ENCODE assay signal across 18 cellular contexts in the genomic region with DNA sequence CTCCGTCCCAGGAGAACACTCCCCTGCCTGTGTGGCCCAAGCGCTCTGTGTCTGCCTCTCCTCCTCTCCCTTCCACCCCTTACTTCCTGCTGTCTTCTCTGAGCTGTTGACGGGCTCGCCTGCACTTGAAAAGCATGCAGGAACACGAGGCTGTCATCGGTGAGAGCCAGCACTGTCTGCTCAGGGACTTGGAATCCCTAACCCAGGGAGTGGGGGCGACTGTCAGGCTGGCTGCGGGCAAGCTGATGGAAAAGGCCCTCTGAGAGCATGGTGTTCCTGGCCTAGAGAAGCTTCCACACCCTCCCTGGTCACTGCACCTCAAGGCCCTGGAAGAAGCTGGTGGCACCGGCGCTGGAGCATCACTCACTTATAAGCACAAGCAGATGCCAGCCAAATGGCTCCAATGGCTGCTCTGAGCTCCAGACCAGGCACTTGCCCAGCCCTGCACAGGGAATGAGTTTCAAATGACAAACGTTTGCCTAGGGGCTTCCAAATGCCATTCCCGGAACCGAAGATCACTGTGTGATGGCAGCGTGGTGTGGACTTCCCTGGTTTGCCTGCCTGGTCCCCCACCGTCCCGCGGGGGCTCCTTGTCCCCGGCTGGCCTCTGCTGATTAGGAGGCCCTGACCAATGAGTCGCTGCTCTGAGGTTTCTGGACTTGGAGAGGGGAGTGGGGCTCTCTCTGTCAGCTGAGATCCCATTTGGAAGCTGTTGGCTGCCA. TPM values are rescaled to one million over a fixed set of nuclear protein-coding genes. Genes with fewer than 3 reads are reported as not detected.
DNase-seq lines count a peak whose midpoint lies in the region; ATAC-seq and TF ChIP-seq lines count a peak whose summit lies in the region.
"Had no signal": no experiment of that assay in that cellular context is flagged by ENCODE, and none has a peak within 500 bp of the region (broad histone marks: within the 10 kb centered on the region; RNA-seq: fewer than 3 reads in every experiment).

No MANE protein-coding gene starts in this region.

- DNase-seq in AG10803 (ENCODE audit: low read depth) (peak; percentile 45), HFFc6 (no peak), epithelial cell of esophagus (ENCODE audit: low read depth) (peak; percentile 2), nephron progenitor cell (no peak), NOMO-1 treated with dmso at 0.1 percent for 144 hours (lab: John Stamatoyannopoulos, UW; ENCODE audit: unreplicated experiment) (no peak), H7 (no peak), mucosa of gallbladder (ENCODE audit: low spot score) (no peak)
- DNase-seq: activated CD8-positive, alpha-beta T cell treated with anti-CD3 and anti-CD28 coated beads for 36 hours; cerebellar nuclear complex; NCI-H2029; NCI-H526 treated with DMSO at 0.1 percent for 48 hours; right lobe of liver; stimulated activated CD4-positive, alpha-beta T cell treated with anti-CD3 and anti-CD28 coated beads, Interleukin-4, amount 100 ng/mL, for 4 hours; testis had no signal

- H3K4me3 Mint-ChIP-seq in HFFc6 (peak overlapping the region; percentile 38), nephron progenitor cell (peak overlapping the region; percentile 14)
- H3K4me3 Mint-ChIP-seq: activated CD8-positive, alpha-beta T cell treated with anti-CD3 and anti-CD28 coated beads for 36 hours; mesothelial cell of epicardium had no signal

- no peaks in the 10 kb centered on the region for H3K27me3 ChIP-seq in H7 (ENCODE audit: control insufficient read depth, insufficient read depth, low read length)
- H3K27me3 ChIP-seq: right lobe of liver, testis had no signal

- no peaks in the 10 kb centered on the region for H3K36me3 Mint-ChIP-seq in HFFc6 (ENCODE audit: low read depth)
- H3K36me3 Mint-ChIP-seq in nephron progenitor cell (ENCODE audit: low read depth) = no peaks in the 10 kb centered on the region
- H3K36me3 Mint-ChIP-seq: mesothelial cell of epicardium had no signal

- H3K36me3 ChIP-seq in H7 (replicated peaks; ENCODE audit: control insufficient read depth, insufficient read depth, low read length) = no peaks in the 10 kb centered on the region
- H3K36me3 ChIP-seq: right lobe of liver had no signal

- ATAC-seq in GM21723 (IDR thresholded peaks at IDR 0.05; ENCODE audit: unreplicated experiment) = no peak
- ATAC-seq: HCT116, right lobe of liver had no signal

- H3K4me3 ChIP-seq in AG10803 (ENCODE audit: low read length) = no peak overlapping the region; the same call in 1 of the 2 replicates
- H3K4me3 ChIP-seq in epithelial cell of esophagus (ENCODE audit: low read length) = no peak overlapping the region
- no peak overlapping the region for H3K4me3 ChIP-seq in H7 (ENCODE audit: insufficient read depth, low read depth, low read length)
- H3K4me3 ChIP-seq: right lobe of liver, testis had no signal

- H3K9me3 Mint-ChIP-seq in HFFc6 (no peaks in the 10 kb centered on the region), nephron progenitor cell (no peaks in the 10 kb centered on the region)
- H3K9me3 Mint-ChIP-seq: activated CD8-positive, alpha-beta T cell treated with anti-CD3 and anti-CD28 coated beads for 36 hours; mesothelial cell of epicardium had no signal

- no peaks in the 10 kb centered on the region for H3K27me3 Mint-ChIP-seq in HFFc6 (ENCODE audit: insufficient read depth)
- H3K27me3 Mint-ChIP-seq in nephron progenitor cell (ENCODE audit: low read depth, poor library complexity) = peaks cover 12% of the 10 kb centered on the region
- H3K27me3 Mint-ChIP-seq: activated CD8-positive, alpha-beta T cell treated with anti-CD3 and anti-CD28 coated beads for 36 hours had no signal

- H3K4me1 Mint-ChIP-seq in HFFc6 (ENCODE audit: low read depth) (peaks cover 69% of the 10 kb centered on the region), nephron progenitor cell (peaks cover 6% of the 10 kb centered on the region)
- H3K4me1 Mint-ChIP-seq: mesothelial cell of epicardium had no signal

- H3K27ac Mint-ChIP-seq in HFFc6 = peak overlapping the region; percentile 97
- peak overlapping the region; percentile 33 for H3K27ac Mint-ChIP-seq in nephron progenitor cell
- H3K27ac Mint-ChIP-seq: activated CD8-positive, alpha-beta T cell treated with anti-CD3 and anti-CD28 coated beads for 36 hours; mesothelial cell of epicardium had no signal

- TF ChIP-seq CTCF in AG10803 (conservative IDR thresholded peaks at IDR 0.05; ENCODE audit: low read length) (no peak), HFFc6 (IDR thresholded peaks at IDR 0.05) (no peak), epithelial cell of esophagus (IDR thresholded peaks at IDR 0.05; ENCODE audit: insufficient read depth, low read depth, low read length, missing control alignments) (no peak), nephron progenitor cell (IDR thresholded peaks at IDR 0.05) (no peak)

RNA-seq across cellular contexts. Expression of a gene that starts 56.7 kb away (rescaled TPM):
- under 1 TPM in 4 of 6 experiments, not detected in 2; 0.14 to 0.39 (median 0.21) TPM for total RNA-seq in HFFc6 (2021; fragmentation: NEBNext Ultra II Directional; extraction: Animal tissue kit (Norgen Biotek cat#: 25700))
- 0.76 and 1.4 TPM in 2 replicates for total RNA-seq in H7 (2014; rRNA removed; shearing (Covaris generic))
- 1.8 TPM for total RNA-seq in mucosa of gallbladder
- total RNA-seq: activated CD8-positive, alpha-beta T cell treated with anti-CD3 and anti-CD28 coated beads for 36 hours; PC-3 had no signal

Comparison
In these comparisons a context has a peak if more than half of its experiments do, and no peak if none do; other contexts are left out.
1. DNase-seq: peak in AG10803 (single experiment) and epithelial cell of esophagus (single experiment); none in HFFc6 (single experiment), nephron progenitor cell (single experiment), NOMO-1 treated with dmso at 0.1 percent for 144 hours (single experiment), H7 (single experiment) and mucosa of gallbladder (single experiment).